Comparison of ENCODE assay signal across 12 cellular contexts in genomic region chr20:52001999-52002666, GRCh38.
A peak's percentile ranks its signal among the peaks of the same experiment; 100 is the strongest.
DNase-seq lines count a peak whose midpoint lies in the region; ATAC-seq, FAIRE-seq and TF ChIP-seq lines count a peak whose summit lies in the region.
"Had no signal": no experiment of that assay in that cellular context is flagged by ENCODE, and none has a peak within 500 bp of the region (broad histone marks: within the 10 kb centered on the region; RNA-seq: fewer than 3 reads in every experiment).

No MANE protein-coding gene starts in this region.

- POLR2A ChIA-PET in MCF 10A (lab: Yijun Ruan, JAX) = no interaction called here

- H3K4me1 Mint-ChIP-seq in MCF 10A (ENCODE audit: insufficient read depth, unreplicated experiment) = peaks cover 9% of the 10 kb centered on the region
- H3K4me1 Mint-ChIP-seq: activated CD8-positive, alpha-beta memory T cell treated with anti-CD3 and anti-CD28 coated beads, Interleukin-2, amount 10 ng/mL, durations not matched to agents 7 days and 5 days; CD4-positive, CD25-positive, alpha-beta regulatory T cell had no signal

- peak; percentile 68 for FAIRE-seq in urothelium cell line (lab: Jason Lieb, UNC)
- FAIRE-seq: GM12892 had no signal

- in situ Hi-C loops in T47D (cut with HindIII; ENCODE audit: low pct_unique_long_range_greater_than_20kb, low sequenced_read_pairs) = no loop called here

- TF ChIP-seq CTCF in MCF 10A (IDR thresholded peaks at IDR 0.05; ENCODE audit: unreplicated experiment) = no peak

- H3K27ac Mint-ChIP-seq in MCF 10A (ENCODE audit: low read depth, unreplicated experiment) = no peak overlapping the region
- H3K27ac Mint-ChIP-seq: activated CD8-positive, alpha-beta memory T cell treated with anti-CD3 and anti-CD28 coated beads, Interleukin-2, amount 10 ng/mL, durations not matched to agents 7 days and 5 days; CD4-positive, CD25-positive, alpha-beta regulatory T cell had no signal

- no peak overlapping the region for H3K4me3 Mint-ChIP-seq in MCF 10A (ENCODE audit: unreplicated experiment)
- H3K4me3 Mint-ChIP-seq: activated CD8-positive, alpha-beta memory T cell treated with anti-CD3 and anti-CD28 coated beads, Interleukin-2, amount 10 ng/mL, durations not matched to agents 7 days and 5 days; CD4-positive, CD25-positive, alpha-beta regulatory T cell had no signal

- BruUV-seq in MCF 10A (replicated peaks; lab: Mats Ljungman, UMichigan) = no TSS peak

- intact Hi-C loops in MCF 10A (cut with micrococcal nuclease) (no loop called here), posterior cingulate gyrus (cut with DNase I) (no loop called here)

- H3K27me3 Mint-ChIP-seq in MCF 10A (ENCODE audit: insufficient read depth, unreplicated experiment) = no peaks in the 10 kb centered on the region

- peak; percentile 23 to 42 for DNase-seq in T47D (ENCODE audit: low read depth in 1 of 2, low spot score in 1 of 2)
- no peak for DNase-seq in MCF 10A (ENCODE audit: unreplicated experiment)
- DNase-seq in NCI-H69 (lab: John Stamatoyannopoulos, UW) = peak; percentile 87
- DNase-seq in fibroblast of peridontal ligament (ENCODE audit: extremely low read depth) = peak; percentile 27
- DNase-seq in urothelium cell line (ENCODE audit: low spot score) = peak; percentile 65
- DNase-seq in posterior cingulate gyrus = no peak
- DNase-seq: activated CD8-positive, alpha-beta memory T cell treated with anti-CD3 and anti-CD28 coated beads, Interleukin-2, amount 10 ng/mL, durations not matched to agents 7 days and 5 days; CD4-positive, CD25-positive, alpha-beta regulatory T cell; gastrocnemius medialis had no signal

- ATAC-seq in GM19397 (IDR thresholded peaks at IDR 0.05; ENCODE audit: unreplicated experiment) (no peak), HG02870 (IDR thresholded peaks at IDR 0.05; ENCODE audit: unreplicated experiment) (no peak)
- ATAC-seq: activated CD8-positive, alpha-beta memory T cell treated with anti-CD3 and anti-CD28 coated beads, Interleukin-2, amount 10 ng/mL, durations not matched to agents 7 days and 5 days; gastrocnemius medialis had no signal

- CTCF ChIA-PET in MCF 10A (lab: Yijun Ruan, JAX) = interaction anchor here (0.5 to 1.5 kb wide), 3 partner anchors 13 to 484 kb away, joined by 3 to 5 read pairs (median 4); no protein-coding TSS in a partner anchor

- H3K36me3 Mint-ChIP-seq in MCF 10A (ENCODE audit: insufficient read depth, unreplicated experiment) = no peaks in the 10 kb centered on the region
- H3K36me3 Mint-ChIP-seq: activated CD8-positive, alpha-beta memory T cell treated with anti-CD3 and anti-CD28 coated beads, Interleukin-2, amount 10 ng/mL, durations not matched to agents 7 days and 5 days; CD4-positive, CD25-positive, alpha-beta regulatory T cell had no signal

- no peaks in the 10 kb centered on the region for H3K9me3 Mint-ChIP-seq in MCF 10A (ENCODE audit: unreplicated experiment)

Comparison
In these comparisons a context has a peak if more than half of its experiments do, and no peak if none do; other contexts are left out.
1. DNase-seq: peak in T47D (2 of 2), NCI-H69 (single experiment), fibroblast of peridontal ligament (single experiment) and urothelium cell line (single experiment); none in MCF 10A (single experiment) and posterior cingulate gyrus (0 of 10).